In the genomic region with DNA sequence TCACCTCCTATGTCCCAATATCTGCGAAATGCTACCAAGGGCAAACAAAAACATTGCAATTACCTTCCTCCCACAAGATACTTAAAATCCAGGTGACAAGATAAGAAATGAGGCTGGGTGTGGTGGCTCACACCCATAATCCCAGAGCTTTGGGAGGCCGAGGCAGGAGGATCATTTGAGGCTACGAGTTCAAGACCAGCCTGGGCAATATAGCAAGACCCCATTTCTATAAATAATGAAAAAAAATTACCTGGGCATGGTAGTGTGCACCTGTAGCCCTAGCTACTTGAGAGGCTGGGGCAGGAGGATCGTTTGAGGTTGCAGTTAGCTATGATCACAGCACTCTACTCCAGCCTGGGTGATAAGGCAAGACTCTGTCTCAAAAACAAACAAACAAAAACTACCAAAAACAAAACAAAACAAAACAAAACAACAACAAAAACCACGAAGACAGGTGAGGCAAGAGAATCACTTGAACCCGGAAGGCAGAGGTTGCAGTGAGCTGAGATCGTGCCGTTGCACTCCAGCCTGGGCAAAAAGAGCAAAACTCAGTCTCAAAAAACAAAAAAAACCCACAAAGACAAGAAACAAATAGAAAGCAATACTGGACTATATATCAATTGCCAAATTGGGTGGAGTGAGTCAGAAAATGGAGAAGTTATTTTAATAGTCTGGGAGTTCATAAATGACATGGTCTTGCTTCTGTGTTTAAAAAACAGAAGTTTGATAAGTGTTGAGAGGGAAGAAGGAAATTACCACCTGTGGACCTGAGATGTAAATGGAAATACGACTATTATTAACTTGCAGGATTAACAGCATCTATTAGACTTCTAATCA, we compare ENCODE assay signal across 13 cellular contexts.
DNase-seq lines count a peak whose midpoint lies in the region; ATAC-seq, FAIRE-seq and TF ChIP-seq lines count a peak whose summit lies in the region.
"Had no signal": no experiment of that assay in that cellular context is flagged by ENCODE, and none has a peak within 500 bp of the region (broad histone marks: within the 10 kb centered on the region; RNA-seq: fewer than 3 reads in every experiment).

No MANE protein-coding gene starts in this region.

- no peak for FAIRE-seq in A549 (lab: Jason Lieb, UNC)

- H3K4me1 ChIP-seq in A549, result peaks cover 37% of the 10 kb centered on the region
- no peaks in the 10 kb centered on the region for H3K4me1 ChIP-seq in ovary (ENCODE audit: insufficient read depth)
- no peaks in the 10 kb centered on the region for H3K4me1 ChIP-seq in BE2C

- H3K27ac ChIP-seq in A549 (no peak overlapping the region), ovary (no peak overlapping the region)
- H3K27ac ChIP-seq: left lung had no signal

- no peak overlapping the region for H3K4me3 ChIP-seq in A549
- H3K4me3 ChIP-seq in ovary, result no peak overlapping the region
- no peak overlapping the region for H3K4me3 ChIP-seq in BE2C (ENCODE audit: low read depth, low read length)
- H3K4me3 ChIP-seq: left lung had no signal

- no peak for TF ChIP-seq CTCF in A549 (IDR thresholded peaks at IDR 0.05)
- no peak for TF ChIP-seq CTCF in ovary (IDR thresholded peaks at IDR 0.05)
- no peak for TF ChIP-seq CTCF in BE2C (IDR thresholded peaks at IDR 0.05; ENCODE audit: low read depth, low read length)

- TF ChIP-seq EP300 in A549 (IDR thresholded peaks at IDR 0.05), result no peak
- TF ChIP-seq EP300 in ovary (IDR thresholded peaks at IDR 0.05), result no peak

- CTCF ChIA-PET in A549 (lab: Yijun Ruan, JAX), result interaction anchor here (0.9 kb wide), 1 partner anchor 8 kb away, joined by 3 read pairs; no protein-coding TSS in a partner anchor

- intact Hi-C loops in ovary (cut with DNase I), result no loop called here

- POLR2A ChIA-PET in A549 (lab: Yijun Ruan, JAX), result no interaction called here

- H3K9me3 ChIP-seq in A549 (no peaks in the 10 kb centered on the region), ovary (no peaks in the 10 kb centered on the region), BE2C (no peaks in the 10 kb centered on the region)
- H3K9me3 ChIP-seq: left lung had no signal

- DNase-seq in A549 (ENCODE audit: low read depth in 1 of 2, low spot score in 1 of 2) (no peak), OCI-M1 (lab: John Stamatoyannopoulos, UW) (peak; percentile 12), ovary (no peak), SHP77 (lab: John Stamatoyannopoulos, UW) (no peak), BE2C (no peak)
- DNase-seq: amniotic stem cell; effector CD4-positive, alpha-beta T cell; left lung; NCI-H82; stimulated activated naive CD8-positive, alpha-beta T cell treated with anti-CD3 and anti-CD28 coated beads, Interleukin-15, Interleukin-2, amounts not matched to agents 100 U/mL and 50 U/mL, for 24 hours had no signal

- TF ChIP-seq POLR2A in A549 (IDR thresholded peaks at IDR 0.05; ENCODE audit: low read length) (no peak), ovary (IDR thresholded peaks at IDR 0.05) (no peak)

- H3K27me3 ChIP-seq in ovary, result no peaks in the 10 kb centered on the region
- no peaks in the 10 kb centered on the region for H3K27me3 ChIP-seq in BE2C
- H3K27me3 ChIP-seq: left lung had no signal

- WGBS in A549 (ENCODE audit: missing lambda C conversion rate), result 90% methylated on average over 9 of the region's 9 CpGs
- 94 to 97% (median 97%) methylated on average over 9 of the region's 9 CpGs for WGBS in ovary, 3 donors

- no peak for ATAC-seq in A549
- ATAC-seq in GM19351 (IDR thresholded peaks at IDR 0.05; ENCODE audit: unreplicated experiment), result peak; percentile 73
- ATAC-seq in HG02885 (IDR thresholded peaks at IDR 0.05; ENCODE audit: poor library complexity, unreplicated experiment), result peak; percentile 78
- no peak for ATAC-seq in GM18873 (IDR thresholded peaks at IDR 0.05; ENCODE audit: low FRiP score, unreplicated experiment)
- ATAC-seq: left lung; stimulated activated naive CD8-positive, alpha-beta T cell treated with anti-CD3 and anti-CD28 coated beads, Interleukin-15, Interleukin-2, amounts not matched to agents 100 U/mL and 50 U/mL, for 24 hours had no signal

- H3K4me2 ChIP-seq in A549, result peak overlapping the region; percentile 22; the same call in 1 of the 3 replicates

- TF ChIP-seq RAD21 in A549 (conservative IDR thresholded peaks at IDR 0.05 in 1 of 2, IDR thresholded peaks at IDR 0.05 in 1 of 2), result no peak

- H3K36me3 ChIP-seq in ovary (no peaks in the 10 kb centered on the region), BE2C (no peaks in the 10 kb centered on the region)
- H3K36me3 ChIP-seq: left lung had no signal

TF ChIP-seq in A549, 52 proteins besides CTCF, POLR2A, EP300 and RAD21:
- TF ChIP-seq PHF8 (IDR thresholded peaks at IDR 0.05; ENCODE audit: borderline replicate concordance, low read depth) (no peak), FOXS1 (CRISPR knock-in tag; IDR thresholded peaks at IDR 0.05) (no peak)
TF ChIP-seq in A549: peak in this region for 0.

Comparison
In these comparisons a context has a peak if more than half of its experiments do, and no peak if none do; other contexts are left out.
1. ATAC-seq: peak in GM19351 (single experiment) and HG02885 (single experiment); none in A549 (0 of 2) and GM18873 (single experiment).